In the genomic region with DNA sequence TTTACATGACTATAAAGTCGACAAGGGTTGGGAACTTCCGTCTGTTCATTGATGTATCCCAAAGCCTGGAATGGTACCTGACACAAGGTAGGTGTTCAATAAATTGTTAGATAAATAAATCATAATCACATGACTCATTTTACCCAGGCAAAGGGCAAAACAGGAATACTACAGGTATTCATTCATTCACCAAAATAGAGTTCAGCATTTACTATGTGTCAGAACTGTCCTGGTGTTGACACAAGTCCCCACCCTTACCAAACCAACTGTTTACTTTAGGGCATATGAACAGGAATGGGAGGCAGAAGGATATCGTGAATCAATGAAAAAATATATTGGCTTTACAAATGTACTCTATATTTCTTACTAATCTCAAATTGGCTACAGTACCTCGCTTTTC, we compare ENCODE assay signal across 8 cellular contexts. TPM values are rescaled to one million over a fixed set of nuclear protein-coding genes. Genes with fewer than 3 reads are reported as not detected.
DNase-seq lines count a peak whose midpoint lies in the region; ATAC-seq, FAIRE-seq and TF ChIP-seq lines count a peak whose summit lies in the region.

No MANE protein-coding gene starts in this region.

- H3K79me2 ChIP-seq in astrocyte (ENCODE audit: insufficient read depth, low read length), result peaks cover 40% of the 10 kb centered on the region

- H3K9me3 Mint-ChIP-seq in activated naive CD4-positive, alpha-beta T cell treated with anti-CD3 and anti-CD28 coated beads for 36 hours, result no peaks in the 10 kb centered on the region
- peaks cover 2% of the 10 kb centered on the region for H3K9me3 Mint-ChIP-seq in astrocyte (ENCODE audit: unreplicated experiment)

- in situ Hi-C loops in transverse colon (cut with MboI; ENCODE audit: low pct_ligation_motif_present in 1 of 4, low pct_unique_long_range_greater_than_20kb in 1 of 4, low sequenced_read_pairs in 3 of 4), result no loop called here

- 44 to 45% methylated on average over 4 of the region's 4 CpGs for WGBS in lower leg skin, 2 donors
- 23 to 28% methylated on average over 4 of the region's 4 CpGs for WGBS in transverse colon (ENCODE audit: low coverage in 1 of 2), 2 donors

- H3K36me3 ChIP-seq in astrocyte (ENCODE audit: insufficient read depth, low read length) (no peaks in the 10 kb centered on the region), transverse colon (no peaks in the 10 kb centered on the region)

- ATAC-seq in GM19351 (IDR thresholded peaks at IDR 0.05; ENCODE audit: unreplicated experiment), result no peak
- ATAC-seq in HG02973 (IDR thresholded peaks at IDR 0.05; ENCODE audit: unreplicated experiment), result no peak

- peak overlapping the region; percentile 93 for H3K9ac ChIP-seq in astrocyte (ENCODE audit: low read length)

- H3K9me3 ChIP-seq in astrocyte (ENCODE audit: insufficient read depth, low read depth, low read length), result no peaks in the 10 kb centered on the region
- H3K9me3 ChIP-seq in transverse colon, result no peaks in the 10 kb centered on the region

- no peak for DNase-seq in activated naive CD4-positive, alpha-beta T cell treated with anti-CD3 and anti-CD28 coated beads for 36 hours
- no peak for DNase-seq in activated naive CD4-positive, alpha-beta T cell treated with Interleukin-2 at 50 U/mL for 16 hours
- DNase-seq in astrocyte (ENCODE audit: low read depth), result no peak
- DNase-seq in lower leg skin (ENCODE audit: low spot score in 2 of 2), result no peak
- DNase-seq in transverse colon, result no peak
- no peak for DNase-seq in COLO829 (ENCODE audit: low spot score)

- H3K27me3 ChIP-seq in astrocyte (ENCODE audit: insufficient read depth, low read length), result no peaks in the 10 kb centered on the region
- no peaks in the 10 kb centered on the region for H3K27me3 ChIP-seq in transverse colon

- H3K4me1 Mint-ChIP-seq in activated naive CD4-positive, alpha-beta T cell treated with anti-CD3 and anti-CD28 coated beads for 36 hours (ENCODE audit: low read depth), result peaks cover 18% of the 10 kb centered on the region
- peaks cover 8% of the 10 kb centered on the region for H3K4me1 Mint-ChIP-seq in astrocyte (ENCODE audit: low read depth, unreplicated experiment)

- no peak for TF ChIP-seq CTCF in astrocyte (IDR thresholded peaks at IDR 0.05; ENCODE audit: insufficient read depth, low read depth, low read length)
- TF ChIP-seq CTCF in lower leg skin (IDR thresholded peaks at IDR 0.05), result no peak
- TF ChIP-seq CTCF in transverse colon (IDR thresholded peaks at IDR 0.05), result no peak

- H3K27ac ChIP-seq in astrocyte (ENCODE audit: low read depth, low read length) (peak overlapping the region; percentile 77), transverse colon (peak overlapping the region; percentile 85 to 88 (median 86))

- TF ChIP-seq EP300 in transverse colon (IDR thresholded peaks at IDR 0.05; ENCODE audit: low read depth), result no peak

- no peaks in the 10 kb centered on the region for H3K27me3 Mint-ChIP-seq in activated naive CD4-positive, alpha-beta T cell treated with anti-CD3 and anti-CD28 coated beads for 36 hours (ENCODE audit: low read depth)
- H3K27me3 Mint-ChIP-seq in astrocyte (ENCODE audit: low read depth, unreplicated experiment), result no peaks in the 10 kb centered on the region

- H3K4me1 ChIP-seq in astrocyte (ENCODE audit: insufficient read depth, low read length), result peaks cover 10% of the 10 kb centered on the region
- H3K4me1 ChIP-seq in transverse colon, result peaks cover 5 to 24% (median 10%) of the 10 kb centered on the region in 4 donors

- CTCF ChIA-PET in activated naive CD4-positive, alpha-beta T cell treated with anti-CD3 and anti-CD28 coated beads for 36 hours (lab: Charles Lee), result no interaction called here

- H3K4me2 ChIP-seq in astrocyte (ENCODE audit: low read length), result peak overlapping the region; percentile 90

- peak overlapping the region; percentile 100 for H2AFZ ChIP-seq in astrocyte (ENCODE audit: low read depth, low read length)

- no peaks in the 10 kb centered on the region for H4K20me1 ChIP-seq in astrocyte (ENCODE audit: insufficient read depth, low read length)

- FAIRE-seq in astrocyte (lab: Jason Lieb, UNC), result no peak

- H3K4me3 Mint-ChIP-seq in activated naive CD4-positive, alpha-beta T cell treated with anti-CD3 and anti-CD28 coated beads for 36 hours, result peak overlapping the region; percentile 97
- peak overlapping the region; percentile 95 for H3K4me3 Mint-ChIP-seq in astrocyte (ENCODE audit: unreplicated experiment)

- H3K27ac Mint-ChIP-seq in activated naive CD4-positive, alpha-beta T cell treated with anti-CD3 and anti-CD28 coated beads for 36 hours, result peak overlapping the region; percentile 95
- H3K27ac Mint-ChIP-seq in astrocyte (ENCODE audit: unreplicated experiment), result peak overlapping the region; percentile 85

- intact Hi-C loops in activated naive CD4-positive, alpha-beta T cell treated with anti-CD3 and anti-CD28 coated beads for 36 hours (cut with micrococcal nuclease), result loop anchor here (5.0 kb wide), 2 partner anchors 487 to 658 kb away; a partner anchor contains a TSS
- intact Hi-C loops in lower leg skin (cut with DNase I; ENCODE audit: low total_unique reads), result no loop called here
- intact Hi-C loops in transverse colon (cut with DNase I; ENCODE audit: low total_unique reads), result no loop called here

- H3K4me3 ChIP-seq in astrocyte (ENCODE audit: insufficient read depth, low read depth, low read length) (peak overlapping the region; percentile 97), lower leg skin (ENCODE audit: low read depth, poor library complexity, severe bottlenecking) (peak overlapping the region; percentile 64), transverse colon (peak overlapping the region; percentile 46 to 86 (median 68))

- TF ChIP-seq POLR2A in lower leg skin (IDR thresholded peaks at IDR 0.05) (no peak), transverse colon (IDR thresholded peaks at IDR 0.05) (no peak)

- H3K36me3 Mint-ChIP-seq in activated naive CD4-positive, alpha-beta T cell treated with anti-CD3 and anti-CD28 coated beads for 36 hours (ENCODE audit: low read depth), result peaks cover 4% of the 10 kb centered on the region
- peaks cover 6% of the 10 kb centered on the region for H3K36me3 Mint-ChIP-seq in astrocyte (ENCODE audit: low read depth, unreplicated experiment)

RNA-seq across cellular contexts. Expression of a gene that starts 0.7 kb away (rescaled TPM):
- 1 to 10 TPM; 4.6 to 5.5 TPM for total RNA-seq in activated naive CD4-positive, alpha-beta T cell treated with anti-CD3 and anti-CD28 coated beads for 36 hours
- total RNA-seq in astrocyte (24.7 and 27.8 TPM in 2 replicates), lower leg skin (10 to 100 TPM; 13.2 to 18.4 (median 14.4) TPM), transverse colon (10 to 100 TPM in 3 of 4 donors, 1 to 10 TPM in 1; 1.4 to 22.9 (median 13.3) TPM)

RNA-seq across cellular contexts. Expression of a gene that starts 57.8 kb away (rescaled TPM):
- total RNA-seq in activated naive CD4-positive, alpha-beta T cell treated with anti-CD3 and anti-CD28 coated beads for 36 hours, result 10 to 100 TPM; 30.3 to 35.6 TPM
- total RNA-seq in astrocyte (68.6 and 70.2 TPM in 2 replicates), lower leg skin (10 to 100 TPM; 16.2 to 20.5 (median 19.0) TPM), transverse colon (10 to 100 TPM in 2 of 4 donors, 1 to 10 TPM in 2; 5.4 to 29.8 (median 17.9) TPM)
